In genomic region chr16:64481497-64481896, GRCh38 we compare ENCODE assay signal across 19 cellular contexts.
DNase-seq lines count a peak whose midpoint lies in the region; TF ChIP-seq lines count a peak whose summit lies in the region.
"Had no signal": no experiment of that assay in that cellular context is flagged by ENCODE, and none has a peak within 500 bp of the region (broad histone marks: within the 10 kb centered on the region; RNA-seq: fewer than 3 reads in every experiment).

No MANE protein-coding gene starts in this region.

- H3K27me3 Mint-ChIP-seq in mesothelial cell of epicardium (ENCODE audit: low read depth): no peaks in the 10 kb centered on the region
- H3K27me3 Mint-ChIP-seq: CD4-positive, CD25-positive, alpha-beta regulatory T cell; T-cell had no signal

- no peaks in the 10 kb centered on the region for H3K27me3 ChIP-seq in right atrium auricular region

- no peak overlapping the region for H3K27ac ChIP-seq in right atrium auricular region
- H3K27ac ChIP-seq: 22Rv1 had no signal

- TF ChIP-seq CTCF in mesothelial cell of epicardium (IDR thresholded peaks at IDR 0.05; ENCODE audit: unreplicated experiment): no peak
- TF ChIP-seq CTCF in right atrium auricular region (IDR thresholded peaks at IDR 0.05): no peak

- H3K4me3 Mint-ChIP-seq in mesothelial cell of epicardium: no peak overlapping the region
- H3K4me3 Mint-ChIP-seq: CD4-positive, CD25-positive, alpha-beta regulatory T cell; T-cell had no signal

- peak; percentile 1 for DNase-seq in DMS 273 (lab: John Stamatoyannopoulos, UW; ENCODE audit: unreplicated experiment)
- no peak for DNase-seq in DMS 273 treated with DMSO at 0.1 percent for 48 hours (lab: John Stamatoyannopoulos, UW)
- peak; percentile 58 for DNase-seq in EH (ENCODE audit: low read depth)
- DNase-seq in NCI-H69 (lab: John Stamatoyannopoulos, UW): peak; percentile 48
- DNase-seq in mesothelial cell of epicardium (ENCODE audit: low spot score in 2 of 2, unreplicated experiment in 2 of 2): no peak
- DNase-seq in SKM-1 (lab: John Stamatoyannopoulos, UW; ENCODE audit: unreplicated experiment): no peak
- DNase-seq in right atrium auricular region (ENCODE audit: low spot score): no peak
- DNase-seq in NCI-H187 (lab: John Stamatoyannopoulos, UW): no peak
- DNase-seq: CD4-positive, CD25-positive, alpha-beta regulatory T cell; COR-L47; DMS153; MV-4-11; NCI-H1436; NCI-H2029; NCI-H510A treated with DMSO at 0.1 percent for 48 hours; NK-92 treated with Interleukin-12 subunit alpha and Interleukin-12 subunit beta, amount 100 ng/mL, for 24 hours; T-cell had no signal

- H3K27ac Mint-ChIP-seq in mesothelial cell of epicardium: peak overlapping the region; percentile 48
- H3K27ac Mint-ChIP-seq: CD4-positive, CD25-positive, alpha-beta regulatory T cell; T-cell had no signal

- peaks cover 0 to 10% of the 10 kb centered on the region in 2 donors for H3K4me1 ChIP-seq in right atrium auricular region

- no peaks in the 10 kb centered on the region for H3K36me3 ChIP-seq in right atrium auricular region

- no peaks in the 10 kb centered on the region for H3K9me3 Mint-ChIP-seq in mesothelial cell of epicardium

- peaks cover 0 to 8% of the 10 kb centered on the region in 2 donors for H3K9me3 ChIP-seq in right atrium auricular region

- peaks cover 22% of the 10 kb centered on the region for H3K4me1 Mint-ChIP-seq in mesothelial cell of epicardium
- H3K4me1 Mint-ChIP-seq: CD4-positive, CD25-positive, alpha-beta regulatory T cell; T-cell had no signal

- H3K4me3 ChIP-seq in right atrium auricular region: no peak overlapping the region
- H3K4me3 ChIP-seq: K562 had no signal

- no peaks in the 10 kb centered on the region for H3K36me3 Mint-ChIP-seq in mesothelial cell of epicardium
- H3K36me3 Mint-ChIP-seq: CD4-positive, CD25-positive, alpha-beta regulatory T cell; T-cell had no signal

Comparison
In these comparisons a context has a peak if more than half of its experiments do, and no peak if none do; other contexts are left out.
1. DNase-seq: peak in DMS 273 (single experiment), EH (single experiment) and NCI-H69 (single experiment); none in DMS 273 treated with DMSO at 0.1 percent for 48 hours (single experiment), mesothelial cell of epicardium (0 of 2), SKM-1 (single experiment), right atrium auricular region (single experiment) and NCI-H187 (0 of 2).